Comparison of ENCODE assay signal across 4 cellular contexts in the genomic region with DNA sequence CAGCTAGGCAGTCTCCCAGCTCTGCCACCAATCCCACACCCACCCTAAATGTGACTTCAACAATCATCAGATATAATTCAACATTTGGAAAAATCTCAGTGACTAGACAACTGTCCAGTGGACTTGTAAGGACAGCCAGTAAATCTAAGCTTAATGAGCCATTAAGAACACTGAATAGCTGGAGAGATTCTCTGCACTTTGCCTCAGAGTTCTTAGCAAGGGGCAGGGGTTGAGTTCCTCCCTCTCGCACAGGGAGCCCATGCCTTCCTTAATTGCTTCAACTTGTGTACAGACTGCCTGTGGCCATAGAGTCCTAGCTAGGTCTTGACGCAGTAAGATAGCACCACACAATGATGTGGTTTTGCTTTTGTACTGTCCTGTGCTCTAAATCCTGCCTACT.
"Had no signal": no experiment of that assay in that cellular context is flagged by ENCODE, and none has a peak within 500 bp of the region (broad histone marks: within the 10 kb centered on the region; RNA-seq: fewer than 3 reads in every experiment).

No MANE protein-coding gene starts in this region.

- H3K4me3 ChIP-seq: GM23338 had no signal

- H3K4me3 Mint-ChIP-seq: GM23338, H9 had no signal

- H3K4me1 Mint-ChIP-seq: GM23338, H9 had no signal

- DNase-seq: H9, HCEC 1CT, IMR-90 had no signal

- H2AFZ ChIP-seq: GM23338 had no signal

- H3K9me3 Mint-ChIP-seq: GM23338, H9 had no signal

- H3K27ac Mint-ChIP-seq: GM23338 had no signal

- ATAC-seq: GM23338 had no signal

- H3K4me2 ChIP-seq: GM23338 had no signal
